In the genomic region with DNA sequence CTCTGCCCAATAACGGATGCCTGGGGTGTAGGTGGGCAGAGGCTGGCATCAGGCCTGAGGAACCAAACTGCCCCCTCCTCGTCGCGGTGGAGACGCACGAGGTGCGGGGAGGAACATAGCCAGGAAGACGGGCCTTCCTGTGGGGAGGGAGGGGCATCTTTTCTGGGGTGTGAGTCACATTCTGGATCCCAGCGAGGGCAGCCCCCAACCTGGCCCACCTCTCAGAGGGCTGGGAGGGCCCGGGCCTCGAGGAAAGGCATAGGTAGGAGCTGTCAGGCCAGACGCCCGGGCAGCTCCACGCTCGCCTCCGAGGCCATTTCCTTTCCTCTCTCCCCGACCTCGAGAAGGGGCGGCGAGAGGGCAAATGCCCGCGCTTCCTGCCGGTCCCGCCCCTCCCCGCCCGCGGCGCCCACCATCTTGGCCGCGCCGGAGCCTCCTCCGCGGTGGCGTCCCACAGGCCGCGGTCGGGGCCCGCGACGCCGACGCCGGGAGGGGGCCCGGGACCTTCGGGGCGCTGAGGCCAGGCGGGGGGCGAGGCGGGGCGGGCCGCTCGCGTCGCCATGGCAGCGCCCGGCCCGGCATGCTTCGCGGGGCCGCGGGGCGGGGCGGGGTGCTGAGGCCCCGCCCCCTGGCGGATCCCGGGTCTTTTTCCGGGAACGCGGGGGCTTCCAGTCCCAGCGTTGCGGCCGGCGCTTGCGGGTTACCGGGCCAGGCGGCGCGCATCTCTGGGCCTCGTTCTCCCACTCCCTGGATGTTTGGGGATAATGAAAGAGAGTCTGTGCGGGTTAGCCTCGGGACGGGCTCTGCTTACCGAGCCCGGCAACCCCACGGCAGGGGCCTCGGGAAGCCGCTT, we compare ENCODE assay signal across 1 cellular context.
TF ChIP-seq lines count a peak whose summit lies in the region.

No MANE protein-coding gene starts in this region.

TF ChIP-seq in HEK293, 187 proteins besides CTCF, POLR2A, EP300 and RAD21 (continued from another document and continues in another):
- TF ChIP-seq, protein P1, sequence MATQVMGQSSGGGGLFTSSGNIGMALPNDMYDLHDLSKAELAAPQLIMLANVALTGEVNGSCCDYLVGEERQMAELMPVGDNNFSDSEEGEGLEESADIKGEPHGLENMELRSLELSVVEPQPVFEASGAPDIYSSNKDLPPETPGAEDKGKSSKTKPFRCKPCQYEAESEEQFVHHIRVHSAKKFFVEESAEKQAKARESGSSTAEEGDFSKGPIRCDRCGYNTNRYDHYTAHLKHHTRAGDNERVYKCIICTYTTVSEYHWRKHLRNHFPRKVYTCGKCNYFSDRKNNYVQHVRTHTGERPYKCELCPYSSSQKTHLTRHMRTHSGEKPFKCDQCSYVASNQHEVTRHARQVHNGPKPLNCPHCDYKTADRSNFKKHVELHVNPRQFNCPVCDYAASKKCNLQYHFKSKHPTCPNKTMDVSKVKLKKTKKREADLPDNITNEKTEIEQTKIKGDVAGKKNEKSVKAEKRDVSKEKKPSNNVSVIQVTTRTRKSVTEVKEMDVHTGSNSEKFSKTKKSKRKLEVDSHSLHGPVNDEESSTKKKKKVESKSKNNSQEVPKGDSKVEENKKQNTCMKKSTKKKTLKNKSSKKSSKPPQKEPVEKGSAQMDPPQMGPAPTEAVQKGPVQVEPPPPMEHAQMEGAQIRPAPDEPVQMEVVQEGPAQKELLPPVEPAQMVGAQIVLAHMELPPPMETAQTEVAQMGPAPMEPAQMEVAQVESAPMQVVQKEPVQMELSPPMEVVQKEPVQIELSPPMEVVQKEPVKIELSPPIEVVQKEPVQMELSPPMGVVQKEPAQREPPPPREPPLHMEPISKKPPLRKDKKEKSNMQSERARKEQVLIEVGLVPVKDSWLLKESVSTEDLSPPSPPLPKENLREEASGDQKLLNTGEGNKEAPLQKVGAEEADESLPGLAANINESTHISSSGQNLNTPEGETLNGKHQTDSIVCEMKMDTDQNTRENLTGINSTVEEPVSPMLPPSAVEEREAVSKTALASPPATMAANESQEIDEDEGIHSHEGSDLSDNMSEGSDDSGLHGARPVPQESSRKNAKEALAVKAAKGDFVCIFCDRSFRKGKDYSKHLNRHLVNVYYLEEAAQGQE (tag by site-specific recombination; IDR thresholded peaks at IDR 0.05), result no peak
- no peak for TF ChIP-seq MZF1 (tag by site-specific recombination; IDR thresholded peaks at IDR 0.05; ENCODE audit: borderline replicate concordance)
- TF ChIP-seq, protein P2, sequence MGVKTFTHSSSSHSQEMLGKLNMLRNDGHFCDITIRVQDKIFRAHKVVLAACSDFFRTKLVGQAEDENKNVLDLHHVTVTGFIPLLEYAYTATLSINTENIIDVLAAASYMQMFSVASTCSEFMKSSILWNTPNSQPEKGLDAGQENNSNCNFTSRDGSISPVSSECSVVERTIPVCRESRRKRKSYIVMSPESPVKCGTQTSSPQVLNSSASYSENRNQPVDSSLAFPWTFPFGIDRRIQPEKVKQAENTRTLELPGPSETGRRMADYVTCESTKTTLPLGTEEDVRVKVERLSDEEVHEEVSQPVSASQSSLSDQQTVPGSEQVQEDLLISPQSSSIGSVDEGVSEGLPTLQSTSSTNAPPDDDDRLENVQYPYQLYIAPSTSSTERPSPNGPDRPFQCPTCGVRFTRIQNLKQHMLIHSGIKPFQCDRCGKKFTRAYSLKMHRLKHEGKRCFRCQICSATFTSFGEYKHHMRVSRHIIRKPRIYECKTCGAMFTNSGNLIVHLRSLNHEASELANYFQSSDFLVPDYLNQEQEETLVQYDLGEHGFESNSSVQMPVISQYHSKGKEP (tag by site-specific recombination; IDR thresholded peaks at IDR 0.05), result no peak
- TF ChIP-seq, protein P3, sequence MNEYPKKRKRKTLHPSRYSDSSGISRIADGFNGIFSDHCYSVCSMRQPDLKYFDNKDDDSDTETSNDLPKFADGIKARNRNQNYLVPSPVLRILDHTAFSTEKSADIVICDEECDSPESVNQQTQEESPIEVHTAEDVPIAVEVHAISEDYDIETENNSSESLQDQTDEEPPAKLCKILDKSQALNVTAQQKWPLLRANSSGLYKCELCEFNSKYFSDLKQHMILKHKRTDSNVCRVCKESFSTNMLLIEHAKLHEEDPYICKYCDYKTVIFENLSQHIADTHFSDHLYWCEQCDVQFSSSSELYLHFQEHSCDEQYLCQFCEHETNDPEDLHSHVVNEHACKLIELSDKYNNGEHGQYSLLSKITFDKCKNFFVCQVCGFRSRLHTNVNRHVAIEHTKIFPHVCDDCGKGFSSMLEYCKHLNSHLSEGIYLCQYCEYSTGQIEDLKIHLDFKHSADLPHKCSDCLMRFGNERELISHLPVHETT (tag by site-specific recombination; IDR thresholded peaks at IDR 0.05), result peak; percentile 18; the same call in 1 of the 2 replicates
- TF ChIP-seq ZEB2 (tag by site-specific recombination; IDR thresholded peaks at IDR 0.05), result peak; percentile 54
- TF ChIP-seq ZNF623 (tag by site-specific recombination; IDR thresholded peaks at IDR 0.05), result no peak
- TF ChIP-seq ZNF202 (tag by site-specific recombination; IDR thresholded peaks at IDR 0.05; ENCODE audit: borderline replicate concordance), result no peak
- peak; percentile 11; the same call in 1 of the 2 replicates for TF ChIP-seq ZNF391 (tag by site-specific recombination; IDR thresholded peaks at IDR 0.05; ENCODE audit: borderline replicate concordance, low read depth)
- TF ChIP-seq ZNF433 (tag by site-specific recombination; IDR thresholded peaks at IDR 0.05; ENCODE audit: low read depth), result no peak
- peak; percentile 41 for TF ChIP-seq ZNF2 (tag by site-specific recombination; IDR thresholded peaks at IDR 0.05)
- peak; percentile 79 for TF ChIP-seq YY1 (tag by site-specific recombination; IDR thresholded peaks at IDR 0.05)
- peak; percentile 88 for TF ChIP-seq SP2 (tag by site-specific recombination; IDR thresholded peaks at IDR 0.05)
- no peak for TF ChIP-seq GLI4 (tag by site-specific recombination; IDR thresholded peaks at IDR 0.05)
- TF ChIP-seq ZIC2 (tag by site-specific recombination; IDR thresholded peaks at IDR 0.05), result peak; percentile 49
- TF ChIP-seq ZNF629 (tag by site-specific recombination; IDR thresholded peaks at IDR 0.05), result no peak
- 0 out of 2 replicates have a peak, but pooled peaks have one; percentile 37 for TF ChIP-seq BCL11B (tag by site-specific recombination; IDR thresholded peaks at IDR 0.05; ENCODE audit: low read depth)
- no peak; the same call in 1 of the 2 replicates for TF ChIP-seq ZNF394 (tag by site-specific recombination; IDR thresholded peaks at IDR 0.05; ENCODE audit: borderline replicate concordance)
- TF ChIP-seq ZNF791 (tag by site-specific recombination; IDR thresholded peaks at IDR 0.05), result no peak
- TF ChIP-seq ZNF626 (tag by site-specific recombination; IDR thresholded peaks at IDR 0.05), result no peak
- TF ChIP-seq ZNF510 (tag by site-specific recombination; IDR thresholded peaks at IDR 0.05; ENCODE audit: insufficient replicate concordance), result no peak
- TF ChIP-seq TRIM28 (IDR thresholded peaks at IDR 0.05; ENCODE audit: borderline replicate concordance, low read length), result no peak
- TF ChIP-seq, protein P4, sequence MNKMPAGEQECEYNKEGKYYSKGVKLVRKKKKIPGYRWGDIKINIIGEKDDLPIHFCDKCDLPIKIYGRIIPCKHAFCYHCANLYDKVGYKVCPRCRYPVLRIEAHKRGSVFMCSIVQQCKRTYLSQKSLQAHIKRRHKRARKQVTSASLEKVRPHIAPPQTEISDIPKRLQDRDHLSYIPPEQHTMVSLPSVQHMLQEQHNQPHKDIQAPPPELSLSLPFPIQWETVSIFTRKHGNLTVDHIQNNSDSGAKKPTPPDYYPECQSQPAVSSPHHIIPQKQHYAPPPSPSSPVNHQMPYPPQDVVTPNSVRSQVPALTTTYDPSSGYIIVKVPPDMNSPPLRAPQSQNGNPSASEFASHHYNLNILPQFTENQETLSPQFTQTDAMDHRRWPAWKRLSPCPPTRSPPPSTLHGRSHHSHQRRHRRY (tag by site-specific recombination; IDR thresholded peaks at IDR 0.05), result no peak
- no peak for TF ChIP-seq ZNF37A (tag by site-specific recombination; IDR thresholded peaks at IDR 0.05)
- no peak for TF ChIP-seq GLI2 (tag by site-specific recombination; IDR thresholded peaks at IDR 0.05; ENCODE audit: borderline replicate concordance, low read depth)
- TF ChIP-seq, protein P5, sequence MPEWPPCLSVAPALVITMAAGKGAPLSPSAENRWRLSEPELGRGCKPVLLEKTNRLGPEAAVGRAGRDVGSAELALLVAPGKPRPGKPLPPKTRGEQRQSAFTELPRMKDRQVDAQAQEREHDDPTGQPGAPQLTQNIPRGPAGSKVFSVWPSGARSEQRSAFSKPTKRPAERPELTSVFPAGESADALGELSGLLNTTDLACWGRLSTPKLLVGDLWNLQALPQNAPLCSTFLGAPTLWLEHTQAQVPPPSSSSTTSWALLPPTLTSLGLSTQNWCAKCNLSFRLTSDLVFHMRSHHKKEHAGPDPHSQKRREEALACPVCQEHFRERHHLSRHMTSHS (tag by site-specific recombination; IDR thresholded peaks at IDR 0.05), result no peak
- TF ChIP-seq, protein P6, sequence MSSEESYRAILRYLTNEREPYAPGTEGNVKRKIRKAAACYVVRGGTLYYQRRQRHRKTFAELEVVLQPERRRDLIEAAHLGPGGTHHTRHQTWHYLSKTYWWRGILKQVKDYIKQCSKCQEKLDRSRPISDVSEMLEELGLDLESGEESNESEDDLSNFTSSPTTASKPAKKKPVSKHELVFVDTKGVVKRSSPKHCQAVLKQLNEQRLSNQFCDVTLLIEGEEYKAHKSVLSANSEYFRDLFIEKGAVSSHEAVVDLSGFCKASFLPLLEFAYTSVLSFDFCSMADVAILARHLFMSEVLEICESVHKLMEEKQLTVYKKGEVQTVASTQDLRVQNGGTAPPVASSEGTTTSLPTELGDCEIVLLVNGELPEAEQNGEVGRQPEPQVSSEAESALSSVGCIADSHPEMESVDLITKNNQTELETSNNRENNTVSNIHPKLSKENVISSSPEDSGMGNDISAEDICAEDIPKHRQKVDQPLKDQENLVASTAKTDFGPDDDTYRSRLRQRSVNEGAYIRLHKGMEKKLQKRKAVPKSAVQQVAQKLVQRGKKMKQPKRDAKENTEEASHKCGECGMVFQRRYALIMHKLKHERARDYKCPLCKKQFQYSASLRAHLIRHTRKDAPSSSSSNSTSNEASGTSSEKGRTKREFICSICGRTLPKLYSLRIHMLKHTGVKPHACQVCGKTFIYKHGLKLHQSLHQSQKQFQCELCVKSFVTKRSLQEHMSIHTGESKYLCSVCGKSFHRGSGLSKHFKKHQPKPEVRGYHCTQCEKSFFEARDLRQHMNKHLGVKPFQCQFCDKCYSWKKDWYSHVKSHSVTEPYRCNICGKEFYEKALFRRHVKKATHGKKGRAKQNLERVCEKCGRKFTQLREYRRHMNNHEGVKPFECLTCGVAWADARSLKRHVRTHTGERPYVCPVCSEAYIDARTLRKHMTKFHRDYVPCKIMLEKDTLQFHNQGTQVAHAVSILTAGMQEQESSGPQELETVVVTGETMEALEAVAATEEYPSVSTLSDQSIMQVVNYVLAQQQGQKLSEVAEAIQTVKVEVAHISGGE (tag by site-specific recombination; conservative IDR thresholded peaks at IDR 0.05; ENCODE audit: low read depth), result no peak; the same call in 1 of the 2 replicates
- peak; percentile 68 for TF ChIP-seq KLF1 (tag by site-specific recombination; IDR thresholded peaks at IDR 0.05)
- TF ChIP-seq, protein P7, sequence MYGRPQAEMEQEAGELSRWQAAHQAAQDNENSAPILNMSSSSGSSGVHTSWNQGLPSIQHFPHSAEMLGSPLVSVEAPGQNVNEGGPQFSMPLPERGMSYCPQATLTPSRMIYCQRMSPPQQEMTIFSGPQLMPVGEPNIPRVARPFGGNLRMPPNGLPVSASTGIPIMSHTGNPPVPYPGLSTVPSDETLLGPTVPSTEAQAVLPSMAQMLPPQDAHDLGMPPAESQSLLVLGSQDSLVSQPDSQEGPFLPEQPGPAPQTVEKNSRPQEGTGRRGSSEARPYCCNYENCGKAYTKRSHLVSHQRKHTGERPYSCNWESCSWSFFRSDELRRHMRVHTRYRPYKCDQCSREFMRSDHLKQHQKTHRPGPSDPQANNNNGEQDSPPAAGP (tag by site-specific recombination; IDR thresholded peaks at IDR 0.05), result peak; percentile 56
- TF ChIP-seq, protein P8, sequence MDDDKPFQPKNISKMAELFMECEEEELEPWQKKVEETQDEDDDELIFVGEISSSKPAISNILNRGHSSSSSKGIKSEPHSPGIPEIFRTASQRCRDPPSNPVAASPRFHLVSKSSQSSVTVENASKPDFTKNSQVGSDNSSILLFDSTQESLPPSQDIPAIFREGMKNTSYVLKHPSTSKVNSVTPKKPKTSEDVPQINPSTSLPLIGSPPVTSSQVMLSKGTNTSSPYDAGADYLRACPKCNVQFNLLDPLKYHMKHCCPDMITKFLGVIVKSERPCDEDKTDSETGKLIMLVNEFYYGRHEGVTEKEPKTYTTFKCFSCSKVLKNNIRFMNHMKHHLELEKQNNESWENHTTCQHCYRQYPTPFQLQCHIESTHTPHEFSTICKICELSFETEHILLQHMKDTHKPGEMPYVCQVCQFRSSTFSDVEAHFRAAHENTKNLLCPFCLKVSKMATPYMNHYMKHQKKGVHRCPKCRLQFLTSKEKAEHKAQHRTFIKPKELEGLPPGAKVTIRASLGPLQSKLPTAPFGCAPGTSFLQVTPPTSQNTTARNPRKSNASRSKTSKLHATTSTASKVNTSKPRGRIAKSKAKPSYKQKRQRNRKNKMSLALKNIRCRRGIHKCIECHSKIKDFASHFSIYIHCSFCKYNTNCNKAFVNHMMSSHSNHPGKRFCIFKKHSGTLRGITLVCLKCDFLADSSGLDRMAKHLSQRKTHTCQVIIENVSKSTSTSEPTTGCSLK (tag by site-specific recombination; IDR thresholded peaks at IDR 0.05), result no peak
- TF ChIP-seq ZSCAN16 (tag by site-specific recombination; IDR thresholded peaks at IDR 0.05), result no peak
- TF ChIP-seq, protein P9, sequence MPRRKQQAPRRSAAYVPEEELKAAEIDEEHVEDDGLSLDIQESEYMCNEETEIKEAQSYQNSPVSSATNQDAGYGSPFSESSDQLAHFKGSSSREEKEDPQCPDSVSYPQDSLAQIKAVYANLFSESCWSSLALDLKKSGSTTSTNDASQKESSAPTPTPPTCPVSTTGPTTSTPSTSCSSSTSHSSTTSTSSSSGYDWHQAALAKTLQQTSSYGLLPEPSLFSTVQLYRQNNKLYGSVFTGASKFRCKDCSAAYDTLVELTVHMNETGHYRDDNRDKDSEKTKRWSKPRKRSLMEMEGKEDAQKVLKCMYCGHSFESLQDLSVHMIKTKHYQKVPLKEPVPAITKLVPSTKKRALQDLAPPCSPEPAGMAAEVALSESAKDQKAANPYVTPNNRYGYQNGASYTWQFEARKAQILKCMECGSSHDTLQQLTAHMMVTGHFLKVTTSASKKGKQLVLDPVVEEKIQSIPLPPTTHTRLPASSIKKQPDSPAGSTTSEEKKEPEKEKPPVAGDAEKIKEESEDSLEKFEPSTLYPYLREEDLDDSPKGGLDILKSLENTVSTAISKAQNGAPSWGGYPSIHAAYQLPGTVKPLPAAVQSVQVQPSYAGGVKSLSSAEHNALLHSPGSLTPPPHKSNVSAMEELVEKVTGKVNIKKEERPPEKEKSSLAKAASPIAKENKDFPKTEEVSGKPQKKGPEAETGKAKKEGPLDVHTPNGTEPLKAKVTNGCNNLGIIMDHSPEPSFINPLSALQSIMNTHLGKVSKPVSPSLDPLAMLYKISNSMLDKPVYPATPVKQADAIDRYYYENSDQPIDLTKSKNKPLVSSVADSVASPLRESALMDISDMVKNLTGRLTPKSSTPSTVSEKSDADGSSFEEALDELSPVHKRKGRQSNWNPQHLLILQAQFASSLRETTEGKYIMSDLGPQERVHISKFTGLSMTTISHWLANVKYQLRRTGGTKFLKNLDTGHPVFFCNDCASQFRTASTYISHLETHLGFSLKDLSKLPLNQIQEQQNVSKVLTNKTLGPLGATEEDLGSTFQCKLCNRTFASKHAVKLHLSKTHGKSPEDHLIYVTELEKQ (tag by site-specific recombination; IDR thresholded peaks at IDR 0.05; ENCODE audit: borderline replicate concordance), result 0 out of 2 replicates have a peak, but pooled peaks have one; percentile 33
- no peak for TF ChIP-seq ZNF48 (tag by site-specific recombination; IDR thresholded peaks at IDR 0.05)
